In the genomic region with DNA sequence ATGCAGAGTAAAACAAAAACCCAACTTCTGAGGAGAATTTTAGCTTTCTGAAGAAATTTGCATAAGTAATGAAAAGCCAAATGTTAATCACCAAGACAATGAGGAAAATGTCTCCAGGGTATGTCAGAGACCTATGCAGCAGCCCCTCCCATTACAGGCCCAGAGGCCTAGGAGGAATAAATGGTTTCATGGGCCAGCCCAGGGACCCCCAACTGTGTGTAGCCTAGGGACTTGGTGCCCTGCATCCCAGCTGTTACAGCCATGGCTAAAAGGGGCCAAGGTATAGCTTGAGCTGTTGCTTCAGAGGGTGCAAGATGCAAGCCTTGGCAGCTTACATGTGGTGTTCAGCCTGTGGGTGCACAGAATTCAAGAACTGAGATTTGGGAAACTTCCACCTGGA, we compare ENCODE assay signal across 8 cellular contexts.
"Had no signal": no experiment of that assay in that cellular context is flagged by ENCODE, and none has a peak within 500 bp of the region (broad histone marks: within the 10 kb centered on the region; RNA-seq: fewer than 3 reads in every experiment).

No MANE protein-coding gene starts in this region.

- H3K4me3 ChIP-seq: GM12878 had no signal

- DNase-seq: GDM1, GF-D8 had no signal

- ATAC-seq: GM12878 had no signal

- FAIRE-seq: G401.6, GM12878, GM12891, GM12892, GM18507, GM19239 had no signal
